Comparison of ENCODE assay signal across 10 cellular contexts in genomic region chr1:211639500-211640361, GRCh38. TPM values are rescaled to one million over a fixed set of nuclear protein-coding genes. Genes with fewer than 3 reads are reported as not detected.
DNase-seq lines count a peak whose midpoint lies in the region; ATAC-seq and TF ChIP-seq lines count a peak whose summit lies in the region.
"Had no signal": no experiment of that assay in that cellular context is flagged by ENCODE, and none has a peak within 500 bp of the region (broad histone marks: within the 10 kb centered on the region; RNA-seq: fewer than 3 reads in every experiment).

No MANE protein-coding gene starts in this region.

- H3K4me1 ChIP-seq in Panc1 (ENCODE audit: control insufficient read depth, insufficient read depth, low read length), result peaks cover 42% of the 10 kb centered on the region
- H3K4me1 ChIP-seq in CD8-positive, alpha-beta memory T cell (ENCODE audit: insufficient read depth, low read length), result no peaks in the 10 kb centered on the region

- H3K4me3 ChIP-seq in Panc1 (ENCODE audit: low read depth in 2 of 2, low read length in 2 of 2), result peak overlapping the region; percentile 15 to 48
- peak overlapping the region; percentile 50 for H3K4me3 ChIP-seq in epithelial cell of proximal tubule (ENCODE audit: low read depth, low read length)
- H3K4me3 ChIP-seq in CD8-positive, alpha-beta memory T cell (ENCODE audit: low read length), result no peak overlapping the region

- intact Hi-C loops in Panc1 (cut with micrococcal nuclease; ENCODE audit: unreplicated experiment), result no loop called here

- in situ Hi-C loops in Panc1 (cut with HindIII; ENCODE audit: low pct_unique_long_range_greater_than_20kb, low sequenced_read_pairs), result no loop called here

- ATAC-seq in Panc1, result peak; percentile 52
- no peak for ATAC-seq in stimulated activated naive B cell treated with anti-CD40 and anti-IgM and Interleukin-4, amounts not matched to agents 10 μg/mL and 1 μg/mL and 100 μg/mL, for 72 hours (replicated peaks)

- TSS peak; percentile 88 for BruUV-seq in Panc1 (replicated peaks; lab: Mats Ljungman, UMichigan)

- POLR2A ChIA-PET in Panc1 (lab: Charles Lee), result interaction anchor here (0.5 kb wide), 1 partner anchor 315 kb away, joined by 4 read pairs; no protein-coding TSS in a partner anchor
- POLR2A ChIA-PET in CD8-positive, alpha-beta memory T cell (lab: Charles Lee), result no interaction called here

- DNase-seq in ELR (ENCODE audit: low read depth) (peak; percentile 94), Panc1 (ENCODE audit: low read depth, low spot score) (no peak), epithelial cell of proximal tubule (ENCODE audit: low read depth) (peak; percentile 90), pulmonary artery endothelial cell (ENCODE audit: low read depth, low spot score) (peak; percentile 83), NCI-H2107 (lab: John Stamatoyannopoulos, UW) (no peak), pons (ENCODE audit: low spot score) (no peak)
- DNase-seq in stimulated activated naive B cell treated with anti-CD40 and anti-IgM and Interleukin-4, amounts not matched to agents 10 μg/mL and 1 μg/mL and 100 μg/mL, for 72 hours, result no peak
- DNase-seq in CD8-positive, alpha-beta memory T cell, result no peak
- DNase-seq: activated naive CD8-positive, alpha-beta T cell treated with anti-CD3 and anti-CD28 coated beads, Interleukin-2, amount 10 ng/mL, durations not matched to agents 7 days and 5 days; glutamatergic neuron had no signal

- no peak overlapping the region for H3K27ac Mint-ChIP-seq in stimulated activated naive B cell treated with anti-CD40 and anti-IgM and Interleukin-4, amounts not matched to agents 10 μg/mL and 1 μg/mL and 100 μg/mL, for 72 hours
- H3K27ac Mint-ChIP-seq in CD8-positive, alpha-beta memory T cell, result no peak overlapping the region
- H3K27ac Mint-ChIP-seq: activated naive CD8-positive, alpha-beta T cell treated with anti-CD3 and anti-CD28 coated beads, Interleukin-2, amount 10 ng/mL, durations not matched to agents 7 days and 5 days had no signal

- TF ChIP-seq CTCF in Panc1 (IDR thresholded peaks at IDR 0.05) (no peak), epithelial cell of proximal tubule (conservative IDR thresholded peaks at IDR 0.05; ENCODE audit: low read depth, low read length) (no peak)

- CTCF ChIA-PET in Panc1 (lab: Charles Lee), result no interaction called here
- CTCF ChIA-PET in CD8-positive, alpha-beta memory T cell (lab: Charles Lee), result no interaction called here

- H3K36me3 ChIP-seq in Panc1 (ENCODE audit: control insufficient read depth, insufficient read depth, low read length), result no peaks in the 10 kb centered on the region
- no peaks in the 10 kb centered on the region for H3K36me3 ChIP-seq in CD8-positive, alpha-beta memory T cell (ENCODE audit: insufficient read depth, low read length)

- peaks cover 0 to 14% of the 10 kb centered on the region in 2 donors for H3K27me3 Mint-ChIP-seq in stimulated activated naive B cell treated with anti-CD40 and anti-IgM and Interleukin-4, amounts not matched to agents 10 μg/mL and 1 μg/mL and 100 μg/mL, for 72 hours
- peaks cover 0 to 4% of the 10 kb centered on the region in 2 donors for H3K27me3 Mint-ChIP-seq in CD8-positive, alpha-beta memory T cell

- no peaks in the 10 kb centered on the region for H3K27me3 ChIP-seq in Panc1 (ENCODE audit: control insufficient read depth, insufficient read depth, low read length)
- no peaks in the 10 kb centered on the region for H3K27me3 ChIP-seq in CD8-positive, alpha-beta memory T cell (ENCODE audit: insufficient read depth, low read length, poor library complexity, severe bottlenecking)

- peaks cover 4 to 8% of the 10 kb centered on the region in 2 donors for H3K4me1 Mint-ChIP-seq in stimulated activated naive B cell treated with anti-CD40 and anti-IgM and Interleukin-4, amounts not matched to agents 10 μg/mL and 1 μg/mL and 100 μg/mL, for 72 hours
- peaks cover 11 to 14% (median 12%) of the 10 kb centered on the region in 3 donors for H3K4me1 Mint-ChIP-seq in CD8-positive, alpha-beta memory T cell

- H3K4me3 Mint-ChIP-seq in stimulated activated naive B cell treated with anti-CD40 and anti-IgM and Interleukin-4, amounts not matched to agents 10 μg/mL and 1 μg/mL and 100 μg/mL, for 72 hours, result no peak overlapping the region
- no peak overlapping the region for H3K4me3 Mint-ChIP-seq in CD8-positive, alpha-beta memory T cell
- H3K4me3 Mint-ChIP-seq: activated naive CD8-positive, alpha-beta T cell treated with anti-CD3 and anti-CD28 coated beads, Interleukin-2, amount 10 ng/mL, durations not matched to agents 7 days and 5 days had no signal

- no peaks in the 10 kb centered on the region for H3K36me3 Mint-ChIP-seq in stimulated activated naive B cell treated with anti-CD40 and anti-IgM and Interleukin-4, amounts not matched to agents 10 μg/mL and 1 μg/mL and 100 μg/mL, for 72 hours
- no peaks in the 10 kb centered on the region for H3K36me3 Mint-ChIP-seq in CD8-positive, alpha-beta memory T cell
- H3K36me3 Mint-ChIP-seq: activated naive CD8-positive, alpha-beta T cell treated with anti-CD3 and anti-CD28 coated beads, Interleukin-2, amount 10 ng/mL, durations not matched to agents 7 days and 5 days had no signal

- H3K9me3 ChIP-seq in Panc1 (ENCODE audit: control insufficient read depth, insufficient read depth, low read depth, low read length), result no peaks in the 10 kb centered on the region
- no peaks in the 10 kb centered on the region for H3K9me3 ChIP-seq in CD8-positive, alpha-beta memory T cell (ENCODE audit: low read length)

- H3K27ac ChIP-seq in Panc1 (ENCODE audit: low read length), result peak overlapping the region; percentile 83
- H3K27ac ChIP-seq in CD8-positive, alpha-beta memory T cell (ENCODE audit: low read depth, low read length), result no peak overlapping the region

- no peaks in the 10 kb centered on the region for H3K9me3 Mint-ChIP-seq in stimulated activated naive B cell treated with anti-CD40 and anti-IgM and Interleukin-4, amounts not matched to agents 10 μg/mL and 1 μg/mL and 100 μg/mL, for 72 hours
- no peaks in the 10 kb centered on the region for H3K9me3 Mint-ChIP-seq in CD8-positive, alpha-beta memory T cell
- H3K9me3 Mint-ChIP-seq: activated naive CD8-positive, alpha-beta T cell treated with anti-CD3 and anti-CD28 coated beads, Interleukin-2, amount 10 ng/mL, durations not matched to agents 7 days and 5 days had no signal

RNA-seq across cellular contexts. Expression of gene NEK2, which starts 35.7 kb away (rescaled TPM):
- total RNA-seq in Panc1 (2021; ENCODE audit: unreplicated experiment) (34.4 TPM), epithelial cell of proximal tubule (28.0 and 36.4 TPM in 2 replicates), pulmonary artery endothelial cell (19.7 and 45.8 TPM in 2 replicates)
- 11.0 TPM for polyA plus RNA-seq in Panc1 (2012; ENCODE audit: insufficient read length)
- 10 to 100 TPM; 14.1 to 14.8 TPM for total RNA-seq in CD8-positive, alpha-beta memory T cell
- 0.51 TPM for polyA plus RNA-seq in CD8-positive, alpha-beta memory T cell

Comparison
In these comparisons a context has a peak if more than half of its experiments do, and no peak if none do; other contexts are left out.
1. DNase-seq: peak in ELR (single experiment), epithelial cell of proximal tubule (single experiment) and pulmonary artery endothelial cell (single experiment); none in Panc1 (single experiment), stimulated activated naive B cell treated with anti-CD40 and anti-IgM and Interleukin-4, amounts not matched to agents 10 μg/mL and 1 μg/mL and 100 μg/mL, for 72 hours (single experiment), CD8-positive, alpha-beta memory T cell (0 of 5), NCI-H2107 (single experiment) and pons (single experiment).